In genomic region chr17:76370261-76370993, GRCh38 we compare ENCODE assay signal across 9 cellular contexts. TPM values are rescaled to one million over a fixed set of nuclear protein-coding genes. Genes with fewer than 3 reads are reported as not detected.
A peak's percentile ranks its signal among the peaks of the same experiment; 100 is the strongest.
DNase-seq lines count a peak whose midpoint lies in the region; ATAC-seq and TF ChIP-seq lines count a peak whose summit lies in the region.
"Had no signal": no experiment of that assay in that cellular context is flagged by ENCODE, and none has a peak within 500 bp of the region (broad histone marks: within the 10 kb centered on the region; RNA-seq: fewer than 3 reads in every experiment).

No MANE protein-coding gene starts in this region.

- H3K4me3 ChIP-seq in cardiac muscle cell: no peak overlapping the region
- H3K4me3 ChIP-seq in skeletal muscle satellite cell (ENCODE audit: low read length): peak overlapping the region; percentile 9

- peak; percentile 73 for TF ChIP-seq CTCF in cardiac muscle cell (IDR thresholded peaks at IDR 0.05; ENCODE audit: low read depth, low read length)

- H3K27ac ChIP-seq in cardiac muscle cell: peak overlapping the region; percentile 37
- H3K27ac ChIP-seq: HL-60 had no signal

- H3K9ac ChIP-seq in skeletal muscle satellite cell (ENCODE audit: low read depth, low read length): peak overlapping the region; percentile 82

- no peaks in the 10 kb centered on the region for H3K27me3 ChIP-seq in cardiac muscle cell
- no peaks in the 10 kb centered on the region for H3K27me3 ChIP-seq in skeletal muscle satellite cell (ENCODE audit: control insufficient read depth, insufficient read depth, low read length)

- peak; percentile 93 for DNase-seq in H4 (ENCODE audit: low spot score)
- peak; percentile 73 for DNase-seq in T1000 (lab: John Stamatoyannopoulos, UW)
- DNase-seq in cardiac muscle cell (ENCODE audit: low read depth in 1 of 2, low spot score in 1 of 2): peak in 1 of 2 donors; percentile 93
- no peak for DNase-seq in activated gamma-delta T cell (lab: John Stamatoyannopoulos, UW)
- DNase-seq in NCI-H446 (lab: John Stamatoyannopoulos, UW): no peak
- no peak for DNase-seq in NCI-H748 (lab: John Stamatoyannopoulos, UW; ENCODE audit: unreplicated experiment)

- H3K36me3 ChIP-seq in cardiac muscle cell (no peaks in the 10 kb centered on the region), skeletal muscle satellite cell (ENCODE audit: insufficient read depth, low read length) (no peaks in the 10 kb centered on the region)

- H3K4me1 ChIP-seq in cardiac muscle cell (ENCODE audit: low read depth): peaks cover 21% of the 10 kb centered on the region
- H3K4me1 ChIP-seq in skeletal muscle satellite cell (ENCODE audit: control insufficient read depth, insufficient read depth, low read length): peaks cover 41% of the 10 kb centered on the region

- peak overlapping the region; percentile 35 for H3K4me2 ChIP-seq in skeletal muscle satellite cell (ENCODE audit: low read length)

- no peak for ATAC-seq in HG03097 (IDR thresholded peaks at IDR 0.05; ENCODE audit: low FRiP score, unreplicated experiment)

- H3K9me3 ChIP-seq in cardiac muscle cell (ENCODE audit: low read depth): no peaks in the 10 kb centered on the region
- H3K9me3 ChIP-seq in skeletal muscle satellite cell (replicated peaks; ENCODE audit: low read length): no peaks in the 10 kb centered on the region

RNA-seq across cellular contexts. Expression of gene SPHK1, which starts 14.0 kb away (rescaled TPM):
- total RNA-seq in H4 (2014; rRNA removed; shearing (Covaris generic)): 7.8 and 9.2 TPM in 2 replicates
- 19.4 and 24.3 TPM in 2 replicates for total RNA-seq in cardiac muscle cell
- 14.3 and 18.7 TPM in 2 replicates for polyA plus RNA-seq in cardiac muscle cell
- 116 and 135 TPM in 2 replicates for total RNA-seq in skeletal muscle satellite cell (2012; rRNA removed)

RNA-seq across cellular contexts. Expression of gene PRPSAP1, which starts 16.7 kb away (rescaled TPM):
- 48.1 and 49.7 TPM in 2 replicates for total RNA-seq in H4 (2014; rRNA removed; shearing (Covaris generic))
- total RNA-seq in cardiac muscle cell: 59.5 and 63.5 TPM in 2 replicates
- polyA plus RNA-seq in cardiac muscle cell: 80.4 and 114 TPM in 2 replicates
- total RNA-seq in skeletal muscle satellite cell (2012; rRNA removed): 27.1 and 29.9 TPM in 2 replicates

Comparison
In these comparisons a context has a peak if more than half of its experiments do, and no peak if none do; other contexts are left out.
1. DNase-seq: peak in H4 (single experiment) and T1000 (single experiment); none in activated gamma-delta T cell (single experiment), NCI-H446 (0 of 2) and NCI-H748 (single experiment).